Comparison of ENCODE assay signal across 14 cellular contexts in genomic region chr3:178078933-178079332, GRCh38.
DNase-seq lines count a peak whose midpoint lies in the region; ATAC-seq and TF ChIP-seq lines count a peak whose summit lies in the region.
"Had no signal": no experiment of that assay in that cellular context is flagged by ENCODE, and none has a peak within 500 bp of the region (broad histone marks: within the 10 kb centered on the region; RNA-seq: fewer than 3 reads in every experiment).

No MANE protein-coding gene starts in this region.

- peak overlapping the region; percentile 33 to 62 for H3K27ac ChIP-seq in breast epithelium
- H3K27ac ChIP-seq in aorta (ENCODE audit: low read depth in 1 of 2, low read length in 2 of 2): no peak overlapping the region

- no TSS peak for BruUV-seq in MCF 10A (replicated peaks; lab: Mats Ljungman, UMichigan)

- intact Hi-C loops in breast epithelium (cut with DNase I; ENCODE audit: low total_unique reads): no loop called here
- intact Hi-C loops in MCF 10A (cut with micrococcal nuclease): no loop called here
- intact Hi-C loops in aorta (cut with DNase I): no loop called here

- H3K9me3 ChIP-seq in breast epithelium (no peaks in the 10 kb centered on the region), aorta (ENCODE audit: control insufficient read depth, low read length) (no peaks in the 10 kb centered on the region)

- no peaks in the 10 kb centered on the region for H3K36me3 ChIP-seq in breast epithelium
- no peaks in the 10 kb centered on the region for H3K36me3 ChIP-seq in aorta (ENCODE audit: control insufficient read depth in 1 of 2, insufficient read depth in 2 of 2, low read length in 1 of 2)

- H3K4me1 Mint-ChIP-seq in MCF 10A (ENCODE audit: insufficient read depth, unreplicated experiment): peaks cover 6% of the 10 kb centered on the region
- H3K4me1 Mint-ChIP-seq in nephron: peaks cover 54% of the 10 kb centered on the region

- H3K27me3 ChIP-seq in breast epithelium (no peaks in the 10 kb centered on the region), aorta (ENCODE audit: control insufficient read depth in 1 of 2, insufficient read depth in 2 of 2, low read length in 1 of 2) (no peaks in the 10 kb centered on the region)

- H3K4me3 ChIP-seq in breast epithelium (no peak overlapping the region), fibroblast of pulmonary artery (replicated peaks; ENCODE audit: low read depth, low read length) (no peak overlapping the region), aorta (ENCODE audit: low read length in 2 of 2) (no peak overlapping the region)
- H3K4me3 ChIP-seq: skin epidermis had no signal

- no peak overlapping the region for H3K4me3 Mint-ChIP-seq in MCF 10A (ENCODE audit: unreplicated experiment)
- no peak overlapping the region for H3K4me3 Mint-ChIP-seq in nephron
- H3K4me3 Mint-ChIP-seq: activated naive CD8-positive, alpha-beta T cell; T-helper 2 cell treated with Interferon-gamma antibody and Interleukin-4, amounts not matched to agents 5 μg/mL and 100 μg/mL, for 36 hours had no signal

- CTCF ChIA-PET in MCF 10A (lab: Yijun Ruan, JAX): interaction anchor here (0.6 kb wide), 1 partner anchor 642 kb away, joined by 6 read pairs; no protein-coding TSS in a partner anchor

- no peaks in the 10 kb centered on the region for H3K36me3 Mint-ChIP-seq in MCF 10A (ENCODE audit: insufficient read depth, unreplicated experiment)
- H3K36me3 Mint-ChIP-seq in nephron (ENCODE audit: low read depth): no peaks in the 10 kb centered on the region

- H3K4me1 ChIP-seq in breast epithelium (no peaks in the 10 kb centered on the region), aorta (ENCODE audit: control insufficient read depth in 1 of 2, insufficient read depth in 2 of 2, low read length in 2 of 2) (peaks cover 0 to 2% of the 10 kb centered on the region in 2 donors)

- POLR2A ChIA-PET in MCF 10A (lab: Yijun Ruan, JAX): interaction anchor here (1.2 kb wide), 1 partner anchor 11 kb away, joined by 3 read pairs; no protein-coding TSS in a partner anchor

- H3K27ac Mint-ChIP-seq in MCF 10A (ENCODE audit: low read depth, unreplicated experiment): no peak overlapping the region
- H3K27ac Mint-ChIP-seq in nephron: peak overlapping the region; percentile 61 to 89 (median 83)
- H3K27ac Mint-ChIP-seq: activated naive CD8-positive, alpha-beta T cell; T-helper 2 cell treated with Interferon-gamma antibody and Interleukin-4, amounts not matched to agents 5 μg/mL and 100 μg/mL, for 36 hours had no signal

- TF ChIP-seq CTCF in breast epithelium (IDR thresholded peaks at IDR 0.05) (no peak), MCF 10A (IDR thresholded peaks at IDR 0.05; ENCODE audit: unreplicated experiment) (no peak), fibroblast of pulmonary artery (IDR thresholded peaks at IDR 0.05; ENCODE audit: low read length, missing control alignments) (no peak), nephron (IDR thresholded peaks at IDR 0.05; ENCODE audit: unreplicated experiment in 3 of 3) (no peak)

- H3K9me3 Mint-ChIP-seq in MCF 10A (ENCODE audit: unreplicated experiment): peaks cover 7% of the 10 kb centered on the region
- no peaks in the 10 kb centered on the region for H3K9me3 Mint-ChIP-seq in nephron
- H3K9me3 Mint-ChIP-seq: T-helper 2 cell treated with Interferon-gamma antibody and Interleukin-4, amounts not matched to agents 5 μg/mL and 100 μg/mL, for 36 hours had no signal

- H3K27me3 Mint-ChIP-seq in MCF 10A (ENCODE audit: insufficient read depth, unreplicated experiment) (no peaks in the 10 kb centered on the region), nephron (ENCODE audit: low read depth) (no peaks in the 10 kb centered on the region)
- H3K27me3 Mint-ChIP-seq: activated naive CD8-positive, alpha-beta T cell had no signal

- TF ChIP-seq POLR2A in breast epithelium (IDR thresholded peaks at IDR 0.05): no peak

- peak in 1 of 2 donors; percentile 27 for DNase-seq in breast epithelium (ENCODE audit: low spot score in 2 of 2)
- no peak for DNase-seq in MCF 10A (ENCODE audit: unreplicated experiment)
- peak; percentile 91 for DNase-seq in fibroblast of pulmonary artery (ENCODE audit: low read depth)
- DNase-seq in aorta: no peak
- DNase-seq in stimulated activated CD4-positive, alpha-beta T cell treated with anti-CD3 and anti-CD28 coated beads, Interleukin-1b, Interleukin-23, amount 100 ng/mL, for 48 hours: no peak
- DNase-seq in NCI-H524 (lab: John Stamatoyannopoulos, UW): no peak
- DNase-seq: 8988T, DMS79 treated with DMSO at 0.1 percent for 48 hours, kidney glomerular epithelial cell had no signal

- ATAC-seq in aorta (ENCODE audit: low FRiP score) (peak; percentile 66), GM19463 (IDR thresholded peaks at IDR 0.05; ENCODE audit: unreplicated experiment) (no peak)

- WGBS in aorta, 2 donors: 9% methylated on average over 1 of the region's 1 CpG

Comparison
In these comparisons a context has a peak if more than half of its experiments do, and no peak if none do; other contexts are left out.
1. H3K27ac ChIP-seq: peak in breast epithelium (2 of 2); none in aorta (0 of 2).